In genomic region chr6:752438-752837, GRCh38 we compare ENCODE assay signal across 1 cellular context.
A peak's percentile ranks its signal among the peaks of the same experiment; 100 is the strongest.
TF ChIP-seq lines count a peak whose summit lies in the region.

No MANE protein-coding gene starts in this region.

TF ChIP-seq in A549, 52 proteins besides CTCF, POLR2A, EP300 and RAD21 (continued from another document):
- TF ChIP-seq ELK1 (IDR thresholded peaks at IDR 0.05; ENCODE audit: low read depth, low read length) (no peak), NFE2L2 (conservative IDR thresholded peaks at IDR 0.05; ENCODE audit: low read length) (peak; percentile 42; the same call in 1 of the 2 replicates), CBX2 (IDR thresholded peaks at IDR 0.05; ENCODE audit: borderline replicate concordance, low read depth) (no peak), SMC3 (IDR thresholded peaks at IDR 0.05) (no peak), MAFK (IDR thresholded peaks at IDR 0.05; ENCODE audit: partially characterized antibody) (peak; percentile 84), TFCP2L1 (CRISPR knock-in tag; IDR thresholded peaks at IDR 0.05) (no peak), HMGXB4 (CRISPR knock-in tag; IDR thresholded peaks at IDR 0.05; ENCODE audit: borderline replicate concordance) (no peak)
